ENCODE assay signal across 8 cellular contexts in the genomic region with DNA sequence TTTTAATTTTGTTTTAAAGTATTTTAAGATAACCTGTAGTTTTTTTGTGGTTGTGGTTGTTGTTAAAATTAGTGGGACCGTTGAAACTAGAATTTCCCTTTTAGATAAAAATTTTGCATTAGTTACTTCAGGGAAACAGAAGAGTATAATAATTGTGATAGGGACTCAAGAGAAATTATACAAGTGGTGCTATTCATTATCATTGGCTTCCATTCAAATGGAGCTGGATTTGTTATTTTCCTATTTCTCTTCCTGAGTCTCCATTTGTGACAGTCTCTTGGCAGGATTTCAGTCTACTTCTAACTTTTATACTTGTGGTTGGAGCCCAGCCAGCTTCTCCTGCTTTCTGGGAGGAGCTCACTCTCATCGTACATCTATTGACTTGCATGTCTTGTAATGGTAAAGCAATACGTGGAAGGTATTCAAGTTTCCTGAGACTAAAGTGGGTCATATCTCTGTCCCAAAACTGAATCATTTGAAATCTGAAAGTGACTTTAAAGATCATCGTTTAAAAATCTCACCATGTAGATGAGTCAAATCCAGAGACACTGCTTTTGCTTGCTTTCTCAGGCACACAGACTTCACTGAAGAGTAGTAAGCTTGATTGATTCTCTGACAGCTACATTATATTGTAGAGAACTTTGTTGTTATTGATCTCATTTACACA.
DNase-seq lines count a peak whose midpoint lies in the region; ATAC-seq, FAIRE-seq and TF ChIP-seq lines count a peak whose summit lies in the region.

No MANE protein-coding gene starts in this region.

- H3K4me2 ChIP-seq in endothelial cell of umbilical vein (ENCODE audit: insufficient read depth, low read length) (peak overlapping the region; percentile 42), H9 (ENCODE audit: insufficient read depth, insufficient read length, low read length) (no peak overlapping the region)

- in situ Hi-C loops in GM13977 (cut with MboI; ENCODE audit: low pct_unique_long_range_greater_than_20kb, low sequenced_read_pairs, unreplicated experiment) = no loop called here

- no peak overlapping the region for H2BK15ac ChIP-seq in H9 (ENCODE audit: low read depth, low read length)

- no peak overlapping the region for H2BK12ac ChIP-seq in H9 (ENCODE audit: insufficient read length, low read depth, low read length)

- DNase-seq in GM13977 (ENCODE audit: low spot score) (peak; percentile 9), endothelial cell of umbilical vein (ENCODE audit: low read depth, low spot score) (peak; percentile 87), H9 (no peak), GM19238 (ENCODE audit: insufficient read length, low spot score) (no peak), superior temporal gyrus (ENCODE audit: extremely low spot score) (no peak), T-cell (no peak)

- no CpG with 5 or more reads among the region's 4 CpGs for WGBS in H9 (ENCODE audit: extremely low coverage, insufficient read length, low lambda C conversion rate)

- H3K27me3 ChIP-seq in endothelial cell of umbilical vein (ENCODE audit: control insufficient read depth in 2 of 2, insufficient read depth in 2 of 2, low read length in 2 of 2) (no peaks in the 10 kb centered on the region), H9 (ENCODE audit: insufficient read depth, low read length) (no peaks in the 10 kb centered on the region)

- H2BK5ac ChIP-seq in H9 (ENCODE audit: insufficient read length, low read length) = no peak overlapping the region

- CTCF ChIA-PET in endothelial cell of umbilical vein (lab: Charles Lee) = interaction anchor here (1.2 to 1.3 kb wide), 2 partner anchors 13 to 187 kb away, joined by 3 to 4 read pairs; no protein-coding TSS in a partner anchor
- CTCF ChIA-PET in T-cell (lab: Charles Lee) = no interaction called here

- H4K91ac ChIP-seq in H9 (ENCODE audit: insufficient read length, low read depth, low read length) = no peak overlapping the region

- no peaks in the 10 kb centered on the region for H3K79me1 ChIP-seq in H9 (ENCODE audit: insufficient read depth, low read depth, low read length, poor library complexity, severe bottlenecking)

- no peak overlapping the region for H3K27ac ChIP-seq in endothelial cell of umbilical vein (ENCODE audit: insufficient read depth, low read depth, low read length)
- H3K27ac ChIP-seq in H9 (ENCODE audit: insufficient read length, low read depth, low read length) = no peak overlapping the region

- no peaks in the 10 kb centered on the region for H3K9me3 ChIP-seq in endothelial cell of umbilical vein (replicated peaks; ENCODE audit: control insufficient read depth, insufficient read depth, low read length)
- H3K9me3 ChIP-seq in H9 (ENCODE audit: control insufficient read depth, low read depth, low read length) = no peaks in the 10 kb centered on the region

- no peaks in the 10 kb centered on the region for H3K23me2 ChIP-seq in H9 (ENCODE audit: insufficient read length, low read depth, low read length, poor library complexity, severe bottlenecking)

- POLR2A ChIA-PET in endothelial cell of umbilical vein (lab: Charles Lee) (no interaction called here), T-cell (lab: Charles Lee) (no interaction called here)

- no peak overlapping the region for H2AK5ac ChIP-seq in H9 (ENCODE audit: insufficient read length, low read length)

- H2BK20ac ChIP-seq in H9 (ENCODE audit: low read depth, low read length, poor library complexity, severe bottlenecking) = no peak overlapping the region

- H2AFZ ChIP-seq in endothelial cell of umbilical vein (ENCODE audit: low read depth, low read length) (no peak overlapping the region), H9 (ENCODE audit: low read length) (no peak overlapping the region)

- dilution Hi-C loops in endothelial cell of umbilical vein (cut with MboI; ENCODE audit: extremely low pct_ligation_motif_present, low sequenced_read_pairs) = no loop called here

- no peaks in the 10 kb centered on the region for H3K9me1 ChIP-seq in endothelial cell of umbilical vein (replicated peaks; ENCODE audit: control insufficient read depth, extremely low read depth, insufficient read depth, low read length)

- H4K20me1 ChIP-seq in endothelial cell of umbilical vein (replicated peaks; ENCODE audit: control insufficient read depth, extremely low read depth, insufficient read depth, low read length) (no peaks in the 10 kb centered on the region), H9 (ENCODE audit: control insufficient read depth, insufficient read depth, insufficient read length) (no peaks in the 10 kb centered on the region)

- H3K27ac Mint-ChIP-seq in H9 = no peak overlapping the region
- H3K27ac Mint-ChIP-seq in T-cell = no peak overlapping the region

- no peak overlapping the region for H2BK120ac ChIP-seq in H9 (ENCODE audit: low read depth, low read length, poor library complexity, severe bottlenecking)

- ATAC-seq in GM21390 (IDR thresholded peaks at IDR 0.05; ENCODE audit: unreplicated experiment) (peak; percentile 92), HG03521 (IDR thresholded peaks at IDR 0.05; ENCODE audit: unreplicated experiment) (peak; percentile 84), T-cell (replicated peaks in 1 of 4) (no peak)

- H3K4me1 ChIP-seq in endothelial cell of umbilical vein (ENCODE audit: control insufficient read depth, extremely low read depth, insufficient read depth, low read length) (peaks cover 3% of the 10 kb centered on the region), H9 (ENCODE audit: insufficient read depth, low read length) (no peaks in the 10 kb centered on the region)

- no peak overlapping the region for H3K4ac ChIP-seq in H9 (ENCODE audit: low read depth, low read length)

- H4K8ac ChIP-seq in H9 (replicated peaks; ENCODE audit: insufficient read length, low read depth, low read length) = no peak overlapping the region

- H3T11ph ChIP-seq in H9 (ENCODE audit: low read length) = no peak overlapping the region

- H3K79me2 ChIP-seq in endothelial cell of umbilical vein (ENCODE audit: control insufficient read depth, insufficient read depth, low read length) (no peaks in the 10 kb centered on the region), H9 (ENCODE audit: insufficient read depth, low read length) (no peaks in the 10 kb centered on the region)

- H3K4me3 Mint-ChIP-seq in H9 (no peak overlapping the region), T-cell (no peak overlapping the region)

- peaks cover 15 to 17% of the 10 kb centered on the region in 2 experiments for H3K4me1 Mint-ChIP-seq in H9
- peaks cover 0 to 2% (median 0%) of the 10 kb centered on the region in 3 donors for H3K4me1 Mint-ChIP-seq in T-cell

- no peak overlapping the region for H3K9ac ChIP-seq in endothelial cell of umbilical vein (replicated peaks; ENCODE audit: extremely low read depth, insufficient read depth, low read length)
- H3K9ac ChIP-seq in H9 (ENCODE audit: extremely low read depth, insufficient read length, low read length) = no peak overlapping the region

- no peak overlapping the region for H3K14ac ChIP-seq in H9 (ENCODE audit: insufficient read depth, low read length)

- no peak overlapping the region for H3K18ac ChIP-seq in H9 (ENCODE audit: insufficient read length, low read depth, low read length)

- H3K4me3 ChIP-seq in endothelial cell of umbilical vein (replicated peaks in 1 of 3; ENCODE audit: insufficient read depth in 1 of 3, low read depth in 1 of 3, low read length in 3 of 3) = no peak overlapping the region

- no peak overlapping the region for H3K56ac ChIP-seq in H9 (ENCODE audit: insufficient read length, low read depth, low read length)

- H3K9me3 Mint-ChIP-seq in H9 (peaks cover 8 to 9% of the 10 kb centered on the region in 2 experiments; a peak in 4 of 5 replicates), T-cell (no peaks in the 10 kb centered on the region)

- H3K27me3 Mint-ChIP-seq in H9 (ENCODE audit: low read depth) (no peaks in the 10 kb centered on the region), T-cell (peaks cover 0 to 4% of the 10 kb centered on the region in 2 donors)

- H3K36me3 Mint-ChIP-seq in H9 (ENCODE audit: insufficient read depth in 1 of 3, low read depth in 3 of 3) = peaks cover 3 to 10% (median 9%) of the 10 kb centered on the region in 3 experiments; a peak in 6 of 7 replicates
- H3K36me3 Mint-ChIP-seq in T-cell = peaks cover 4% of the 10 kb centered on the region

- no TSS peak for BruUV-seq in endothelial cell of umbilical vein (replicated peaks; lab: Mats Ljungman, UMichigan)

- H4K5ac ChIP-seq in H9 (ENCODE audit: insufficient read length, low read depth, low read length) = no peak overlapping the region

- H3K36me3 ChIP-seq in endothelial cell of umbilical vein (ENCODE audit: control insufficient read depth in 2 of 2, extremely low read depth in 1 of 2, insufficient read depth in 2 of 2, low read length in 2 of 2) = no peaks in the 10 kb centered on the region

- no peak for TF ChIP-seq POLR2A in endothelial cell of umbilical vein (IDR thresholded peaks at IDR 0.05; ENCODE audit: low read depth, low read length)

- TF ChIP-seq CTCF in GM13977 (IDR thresholded peaks at IDR 0.05; ENCODE audit: extremely low read depth, insufficient read depth, missing control alignments) = no peak
- TF ChIP-seq CTCF in endothelial cell of umbilical vein (IDR thresholded peaks at IDR 0.05; ENCODE audit: extremely low read depth in 1 of 2, insufficient read depth in 1 of 2, low read depth in 1 of 2, low read length in 2 of 2) = no peak
- TF ChIP-seq CTCF in H9 (conservative IDR thresholded peaks at IDR 0.05) = no peak

- peak; percentile 31 for FAIRE-seq in endothelial cell of umbilical vein (lab: Jason Lieb, UNC)

- H3K23ac ChIP-seq in H9 (ENCODE audit: insufficient read length, low read depth, low read length) = no peak overlapping the region

- intact Hi-C loops in endothelial cell of umbilical vein (cut with micrococcal nuclease) = no loop called here

TF ChIP-seq in endothelial cell of umbilical vein, 7 proteins besides CTCF, POLR2A, EP300 and RAD21:
- TF ChIP-seq GATA2 (IDR thresholded peaks at IDR 0.05; ENCODE audit: insufficient read depth, insufficient read length, low read depth, low read length) = no peak
- TF ChIP-seq, protein P1, sequence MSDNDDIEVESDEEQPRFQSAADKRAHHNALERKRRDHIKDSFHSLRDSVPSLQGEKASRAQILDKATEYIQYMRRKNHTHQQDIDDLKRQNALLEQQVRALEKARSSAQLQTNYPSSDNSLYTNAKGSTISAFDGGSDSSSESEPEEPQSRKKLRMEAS (IDR thresholded peaks at IDR 0.05; ENCODE audit: insufficient read depth, insufficient read length) = no peak
- TF ChIP-seq MYC (IDR thresholded peaks at IDR 0.05; ENCODE audit: low read depth, low read length) = no peak
- no peak for TF ChIP-seq FOS (IDR thresholded peaks at IDR 0.05; ENCODE audit: borderline replicate concordance, insufficient read depth, low read length)
- no peak for TF ChIP-seq EZH2 (IDR thresholded peaks at IDR 0.05; ENCODE audit: borderline replicate concordance, low read depth, low read length, severe bottlenecking)
- TF ChIP-seq JUN (IDR thresholded peaks at IDR 0.05; ENCODE audit: borderline replicate concordance, insufficient read depth, insufficient read length, low read depth) = no peak
- TF ChIP-seq POLR2AphosphoS5 (IDR thresholded peaks at IDR 0.05; ENCODE audit: insufficient read depth, low read depth, low read length) = no peak
TF ChIP-seq in endothelial cell of umbilical vein: peak in this region for 0.

Comparison
In these comparisons a context has a peak if more than half of its experiments do, and no peak if none do; other contexts are left out.
1. DNase-seq: peak in GM13977 (single experiment) and endothelial cell of umbilical vein (single experiment); none in H9 (single experiment), GM19238 (single experiment), superior temporal gyrus (single experiment) and T-cell (0 of 34).
2. ATAC-seq: peak in GM21390 (single experiment) and HG03521 (single experiment); none in T-cell (0 of 4).